8 cellular contexts compared by ENCODE assay signal in genomic region chr19:1883784-1884183, GRCh38. TPM values are rescaled to one million over a fixed set of nuclear protein-coding genes. Genes with fewer than 3 reads are reported as not detected.
A peak's percentile ranks its signal among the peaks of the same experiment; 100 is the strongest.
DNase-seq lines count a peak whose midpoint lies in the region; ATAC-seq and TF ChIP-seq lines count a peak whose summit lies in the region.

No MANE protein-coding gene starts in this region.

- H3K27me3 ChIP-seq in skeletal muscle satellite cell (ENCODE audit: control insufficient read depth, insufficient read depth, low read length) = no peaks in the 10 kb centered on the region

- no peaks in the 10 kb centered on the region for H3K9me3 Mint-ChIP-seq in WTC11

- ATAC-seq in WTC11 (no peak), GM18873 (IDR thresholded peaks at IDR 0.05; ENCODE audit: low FRiP score, unreplicated experiment) (no peak)

- CTCF ChIA-PET in WTC11 (lab: Charles Lee) = no interaction called here

- peak overlapping the region; percentile 41 for H3K27ac Mint-ChIP-seq in WTC11

- peak overlapping the region; percentile 92 for H3K4me2 ChIP-seq in skeletal muscle satellite cell (ENCODE audit: low read length)

- peaks cover 12% of the 10 kb centered on the region for H3K36me3 ChIP-seq in skeletal muscle satellite cell (ENCODE audit: insufficient read depth, low read length)

- POLR2A ChIA-PET in WTC11 (lab: Charles Lee) = interaction anchor here (0.7 kb wide), 1 partner anchor 15 kb away, joined by 3 read pairs; no protein-coding TSS in a partner anchor

- DNase-seq in GM12865 (ENCODE audit: low read depth) = no peak
- no peak for DNase-seq in WTC11 (ENCODE audit: low spot score)
- DNase-seq in foreskin fibroblast = peak in 1 of 2 donors; percentile 31
- DNase-seq in HT-29 (ENCODE audit: low spot score) = no peak
- no peak for DNase-seq in NCI-H2107 treated with DMSO at 0.1 percent for 48 hours (lab: John Stamatoyannopoulos, UW; ENCODE audit: unreplicated experiment)
- DNase-seq in NCI-H2029 (lab: John Stamatoyannopoulos, UW) = no peak

- H3K36me3 Mint-ChIP-seq in WTC11 = no peaks in the 10 kb centered on the region

- H3K9ac ChIP-seq in skeletal muscle satellite cell (ENCODE audit: low read depth, low read length) = peak overlapping the region; percentile 96

- TF ChIP-seq CTCF in GM12865 (IDR thresholded peaks at IDR 0.05; ENCODE audit: insufficient read depth, low read depth, low read length, missing control alignments) (no peak), WTC11 (IDR thresholded peaks at IDR 0.05) (no peak), foreskin fibroblast (IDR thresholded peaks at IDR 0.05; ENCODE audit: low read depth, low read length) (no peak)

- peaks cover 27% of the 10 kb centered on the region for H3K4me1 Mint-ChIP-seq in WTC11

- no peaks in the 10 kb centered on the region for H3K9me3 ChIP-seq in skeletal muscle satellite cell (replicated peaks; ENCODE audit: low read length)

- H3K27me3 Mint-ChIP-seq in WTC11 (ENCODE audit: low read depth) = peaks cover 2% of the 10 kb centered on the region; the same call in 1 of the 2 replicates

- H3K4me3 Mint-ChIP-seq in WTC11 = peak overlapping the region; percentile 98

- H3K4me3 ChIP-seq in GM12865 (ENCODE audit: low read depth, low read length) = peak overlapping the region; percentile 99
- H3K4me3 ChIP-seq in foreskin fibroblast (ENCODE audit: low read depth in 1 of 2, low read length in 2 of 2) = peak overlapping the region; percentile 79 to 94
- H3K4me3 ChIP-seq in skeletal muscle satellite cell (ENCODE audit: low read length) = peak overlapping the region; percentile 99

- peaks cover 24% of the 10 kb centered on the region for H3K4me1 ChIP-seq in skeletal muscle satellite cell (ENCODE audit: control insufficient read depth, insufficient read depth, low read length)

TF ChIP-seq in WTC11, 78 proteins besides CTCF, POLR2A, EP300 and RAD21 (continues in another document):
- TF ChIP-seq ZBTB43 (CRISPR knock-in tag; IDR thresholded peaks at IDR 0.05) (no peak), PRRX2 (CRISPR knock-in tag; IDR thresholded peaks at IDR 0.05) (no peak), ZNF281 (CRISPR knock-in tag; IDR thresholded peaks at IDR 0.05) (no peak), FOXP4 (CRISPR knock-in tag; IDR thresholded peaks at IDR 0.05) (no peak), CDX4 (CRISPR knock-in tag; IDR thresholded peaks at IDR 0.05; ENCODE audit: borderline replicate concordance) (no peak), FOXK1 (CRISPR knock-in tag; IDR thresholded peaks at IDR 0.05) (no peak), STAT6 (CRISPR knock-in tag; conservative IDR thresholded peaks at IDR 0.05; ENCODE audit: low read depth) (no peak), ERG (CRISPR knock-in tag; IDR thresholded peaks at IDR 0.05) (no peak), NFATC4 (CRISPR knock-in tag; IDR thresholded peaks at IDR 0.05) (no peak)

RNA-seq across cellular contexts. Expression of gene ABHD17A, which starts 1.5 kb away (rescaled TPM):
- total RNA-seq in WTC11 (2021) = 55.0 to 60.7 TPM (median 57.3 TPM) in 3 replicates
- 61.8 and 64.4 TPM in 2 replicates for total RNA-seq in skeletal muscle satellite cell (2012; rRNA removed)
- 136 and 141 TPM in 2 replicates for total RNA-seq in HT-29 (2014; rRNA removed; shearing (Covaris generic))

RNA-seq across cellular contexts. Expression of gene KLF16, which starts 20.4 kb away (rescaled TPM):
- 54.4 to 64.0 TPM (median 55.4 TPM) in 3 replicates for total RNA-seq in WTC11 (2021)
- 12.9 and 13.2 TPM in 2 replicates for total RNA-seq in skeletal muscle satellite cell (2012; rRNA removed)
- 25.2 and 34.5 TPM in 2 replicates for total RNA-seq in HT-29 (2014; rRNA removed; shearing (Covaris generic))

RNA-seq across cellular contexts. Expression of gene ADAT3, which starts 21.4 kb away (rescaled TPM):
- total RNA-seq in WTC11 (2021) = 15.0 to 20.3 TPM (median 15.9 TPM) in 3 replicates
- 3.3 and 3.5 TPM in 2 replicates for total RNA-seq in skeletal muscle satellite cell (2012; rRNA removed)
- 3.2 and 6.9 TPM in 2 replicates for total RNA-seq in HT-29 (2014; rRNA removed; shearing (Covaris generic))

RNA-seq across cellular contexts. Expression of gene SCAMP4, which starts 21.4 kb away (rescaled TPM):
- 81.3 to 86.1 TPM (median 86.1 TPM) in 3 replicates for total RNA-seq in WTC11 (2021)
- 45.2 and 65.9 TPM in 2 replicates for total RNA-seq in skeletal muscle satellite cell (2012; rRNA removed)
- 67.6 and 73.3 TPM in 2 replicates for total RNA-seq in HT-29 (2014; rRNA removed; shearing (Covaris generic))

RNA-seq across cellular contexts. Expression of gene REXO1, which starts 35.5 kb away (rescaled TPM):
- 48.9 to 61.1 TPM (median 50.1 TPM) in 3 replicates for total RNA-seq in WTC11 (2021)
- total RNA-seq in skeletal muscle satellite cell (2012; rRNA removed) = 10.7 and 13.7 TPM in 2 replicates
- 19.1 and 26.1 TPM in 2 replicates for total RNA-seq in HT-29 (2014; rRNA removed; shearing (Covaris generic))
